In the genomic region with DNA sequence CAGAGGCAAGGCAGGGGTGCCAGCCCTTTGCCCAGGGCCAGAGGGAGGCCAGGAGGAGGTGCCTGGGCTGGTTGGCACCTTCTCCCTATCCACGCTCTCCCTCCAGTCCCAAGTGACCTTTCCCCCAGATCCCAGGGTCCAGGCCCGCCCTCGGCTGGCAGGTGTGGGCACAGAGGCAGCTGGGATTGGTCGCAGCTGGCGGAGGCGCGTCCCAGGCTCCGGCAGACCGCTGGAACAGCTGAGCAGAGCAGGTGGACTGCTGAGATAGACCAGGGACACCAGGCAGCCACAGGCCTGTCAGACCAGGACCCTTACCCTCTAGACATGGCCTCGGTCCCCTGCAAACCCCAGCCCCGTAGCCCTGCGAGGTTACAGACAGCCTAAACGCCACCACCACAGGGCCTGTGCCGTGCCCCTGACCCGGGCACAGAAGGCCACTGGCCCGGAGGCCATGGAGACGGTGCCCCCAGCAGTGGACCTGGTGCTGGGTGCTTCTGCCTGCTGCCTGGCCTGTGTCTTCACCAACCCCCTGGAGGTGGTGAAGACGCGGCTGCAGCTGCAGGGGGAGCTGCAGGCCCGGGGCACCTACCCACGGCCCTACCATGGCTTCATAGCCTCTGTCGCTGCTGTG, we compare ENCODE assay signal across 9 cellular contexts. TPM values are rescaled to one million over a fixed set of nuclear protein-coding genes. Genes with fewer than 3 reads are reported as not detected.
DNase-seq lines count a peak whose midpoint lies in the region; ATAC-seq and TF ChIP-seq lines count a peak whose summit lies in the region.
"Had no signal": no experiment of that assay in that cellular context is flagged by ENCODE, and none has a peak within 500 bp of the region (broad histone marks: within the 10 kb centered on the region; RNA-seq: fewer than 3 reads in every experiment).

Gene SLC25A34, plus strand, starts transcription at position 224 of the 631 bp plus-strand sequence. Its CDS starts 228 bp downstream, at position 452.

- peaks cover 8% of the 10 kb centered on the region for H3K4me1 Mint-ChIP-seq in stimulated activated memory B cell treated with anti-CD40 and anti-IgM and Interleukin-4, amounts not matched to agents 10 μg/mL and 1 μg/mL and 100 μg/mL, for 72 hours
- H3K4me1 Mint-ChIP-seq in progenitor cell of endocrine pancreas (ENCODE audit: low read depth), result peaks cover 11% of the 10 kb centered on the region

- H3K4me1 ChIP-seq in right cardiac atrium (ENCODE audit: control insufficient read depth, insufficient read depth, low read length), result peaks cover 4% of the 10 kb centered on the region

- H3K27me3 Mint-ChIP-seq in stimulated activated memory B cell treated with anti-CD40 and anti-IgM and Interleukin-4, amounts not matched to agents 10 μg/mL and 1 μg/mL and 100 μg/mL, for 72 hours, result no peaks in the 10 kb centered on the region
- H3K27me3 Mint-ChIP-seq in progenitor cell of endocrine pancreas, result no peaks in the 10 kb centered on the region

- intact Hi-C loops in right cardiac atrium (cut with DNase I), result loop anchor here in 1 of 4 donors (10.0 kb wide), 1 partner anchor 131 kb away; no protein-coding TSS in a partner anchor

- no peaks in the 10 kb centered on the region for H3K27me3 ChIP-seq in right cardiac atrium (ENCODE audit: control insufficient read depth, insufficient read depth)

- no peak for TF ChIP-seq CTCF in progenitor cell of endocrine pancreas (IDR thresholded peaks at IDR 0.05; ENCODE audit: unreplicated experiment)

- peak; percentile 81 to 87 for DNase-seq in SHP77 (lab: John Stamatoyannopoulos, UW)
- peak; percentile 64 to 89 (median 81) for DNase-seq in right cardiac atrium
- no peak for DNase-seq in activated CD8-positive, alpha-beta memory T cell treated with anti-CD3 and anti-CD28 coated beads, Interleukin-2, amount 50 U/mL, for 48 hours
- DNase-seq in superior temporal gyrus (ENCODE audit: extremely low spot score), result no peak
- DNase-seq in D341Med (ENCODE audit: low spot score), result no peak
- DNase-seq in progenitor cell of endocrine pancreas (ENCODE audit: low spot score, unreplicated experiment), result no peak
- DNase-seq: activated naive CD4-positive, alpha-beta T cell treated with Interleukin-2 at 50 U/mL for 16 hours had no signal

- TF ChIP-seq EP300 in Ishikawa (IDR thresholded peaks at IDR 0.05; ENCODE audit: borderline replicate concordance), result no peak

- H3K4me3 Mint-ChIP-seq in stimulated activated memory B cell treated with anti-CD40 and anti-IgM and Interleukin-4, amounts not matched to agents 10 μg/mL and 1 μg/mL and 100 μg/mL, for 72 hours, result no peak within 1 kb of the TSS
- H3K4me3 Mint-ChIP-seq in progenitor cell of endocrine pancreas (ENCODE audit: low read depth), result no peak within 1 kb of the TSS

- ATAC-seq in right cardiac atrium, result peak; percentile 61 to 77
- no peak for ATAC-seq in stimulated activated memory B cell treated with anti-CD40 and anti-IgM and Interleukin-4, amounts not matched to agents 10 μg/mL and 1 μg/mL and 100 μg/mL, for 72 hours

- H3K36me3 Mint-ChIP-seq in stimulated activated memory B cell treated with anti-CD40 and anti-IgM and Interleukin-4, amounts not matched to agents 10 μg/mL and 1 μg/mL and 100 μg/mL, for 72 hours, result peaks cover 19% of the 10 kb centered on the region
- H3K36me3 Mint-ChIP-seq in progenitor cell of endocrine pancreas (ENCODE audit: insufficient read depth), result peaks cover 6% of the 10 kb centered on the region

- no peaks in the 10 kb centered on the region for H3K9me3 ChIP-seq in right cardiac atrium (ENCODE audit: control insufficient read depth, low read length)

- peak within 1 kb of the TSS; percentile 22 for H3K27ac Mint-ChIP-seq in stimulated activated memory B cell treated with anti-CD40 and anti-IgM and Interleukin-4, amounts not matched to agents 10 μg/mL and 1 μg/mL and 100 μg/mL, for 72 hours
- no peak within 1 kb of the TSS for H3K27ac Mint-ChIP-seq in progenitor cell of endocrine pancreas

- no peak within 1 kb of the TSS for H3K4me3 ChIP-seq in right cardiac atrium (ENCODE audit: low read length)

- WGBS in right cardiac atrium, result 75% methylated on average over 22 of the region's 22 CpGs

- no peaks in the 10 kb centered on the region for H3K9me3 Mint-ChIP-seq in stimulated activated memory B cell treated with anti-CD40 and anti-IgM and Interleukin-4, amounts not matched to agents 10 μg/mL and 1 μg/mL and 100 μg/mL, for 72 hours
- no peaks in the 10 kb centered on the region for H3K9me3 Mint-ChIP-seq in progenitor cell of endocrine pancreas (ENCODE audit: low read depth)

- no peak for TF ChIP-seq RAD21 in Ishikawa (IDR thresholded peaks at IDR 0.05; ENCODE audit: low read depth)

- H3K27ac ChIP-seq in right cardiac atrium (ENCODE audit: low read length), result peak within 1 kb of the TSS; percentile 64

TF ChIP-seq in Ishikawa, 13 proteins besides CTCF, POLR2A, EP300 and RAD21:
- TF ChIP-seq TCF12 (IDR thresholded peaks at IDR 0.05; ENCODE audit: low read depth), result peak; percentile 39; the same call in 1 of the 2 replicates
- TF ChIP-seq NFIC (IDR thresholded peaks at IDR 0.05), result 0 out of 2 replicates have a peak, but pooled peaks have one; percentile 22
- TF ChIP-seq YY1 (IDR thresholded peaks at IDR 0.05; ENCODE audit: low read depth), result no peak

RNA-seq across cellular contexts. Expression of gene SLC25A34, which starts in this region (rescaled TPM):
- 1 to 10 TPM; 3.0 to 4.4 (median 3.3) TPM for total RNA-seq in right cardiac atrium
- 8.1 TPM for polyA plus RNA-seq in right cardiac atrium
- 5.5 and 6.0 TPM in 2 replicates for total RNA-seq in progenitor cell of endocrine pancreas

Comparison
In these comparisons a context has a peak if more than half of its experiments do, and no peak if none do; other contexts are left out.
1. DNase-seq: peak in SHP77 (2 of 2) and right cardiac atrium (3 of 3); none in activated CD8-positive, alpha-beta memory T cell treated with anti-CD3 and anti-CD28 coated beads, Interleukin-2, amount 50 U/mL, for 48 hours (single experiment), superior temporal gyrus (single experiment), D341Med (single experiment) and progenitor cell of endocrine pancreas (single experiment).